ENCODE assay signal across 8 cellular contexts in genomic region chr5:142145106-142145900, GRCh38. TPM values are rescaled to one million over a fixed set of nuclear protein-coding genes. Genes with fewer than 3 reads are reported as not detected.
DNase-seq lines count a peak whose midpoint lies in the region; ATAC-seq and TF ChIP-seq lines count a peak whose summit lies in the region.

No MANE protein-coding gene starts in this region.

- H3K4me3 Mint-ChIP-seq in endodermal cell = no peak overlapping the region
- no peak overlapping the region for H3K4me3 Mint-ChIP-seq in stimulated activated memory B cell treated with anti-CD40 and anti-IgM and Interleukin-4, amounts not matched to agents 10 μg/mL and 1 μg/mL and 100 μg/mL, for 72 hours

- H3K9me3 Mint-ChIP-seq in endodermal cell = peaks cover 9% of the 10 kb centered on the region
- no peaks in the 10 kb centered on the region for H3K9me3 Mint-ChIP-seq in stimulated activated memory B cell treated with anti-CD40 and anti-IgM and Interleukin-4, amounts not matched to agents 10 μg/mL and 1 μg/mL and 100 μg/mL, for 72 hours

- peak; percentile 58 for DNase-seq in activated gamma-delta T cell treated with Interleukin-2 at 50 U/mL for 16 hours
- no peak for DNase-seq in activated gamma-delta T cell (lab: John Stamatoyannopoulos, UW)
- peak; percentile 65 for DNase-seq in NCI-H460 (ENCODE audit: extremely low read depth, low read depth)
- peak; percentile 63 to 65 for DNase-seq in activated CD4-positive, alpha-beta T cell treated with anti-CD3 and anti-CD28 coated beads, Interleukin-2, amount 50 U/mL, for 4 hours
- DNase-seq in endodermal cell = peak; percentile 86
- peak; percentile 24 for DNase-seq in middle frontal gyrus (ENCODE audit: extremely low spot score, low spot score)

- 83 to 91% methylated on average over 4 of the region's 4 CpGs for WGBS in endodermal cell (ENCODE audit: insufficient coverage in 1 of 2, insufficient read length in 1 of 2), 2 experiments

- no peaks in the 10 kb centered on the region for H3K27me3 Mint-ChIP-seq in endodermal cell (ENCODE audit: insufficient read depth)
- no peaks in the 10 kb centered on the region for H3K27me3 Mint-ChIP-seq in stimulated activated memory B cell treated with anti-CD40 and anti-IgM and Interleukin-4, amounts not matched to agents 10 μg/mL and 1 μg/mL and 100 μg/mL, for 72 hours

- H3K9ac ChIP-seq in endodermal cell (ENCODE audit: extremely low read depth, low read length, poor library complexity, severe bottlenecking) = no peak overlapping the region

- no peak overlapping the region for H3K27ac Mint-ChIP-seq in endodermal cell
- H3K27ac Mint-ChIP-seq in stimulated activated memory B cell treated with anti-CD40 and anti-IgM and Interleukin-4, amounts not matched to agents 10 μg/mL and 1 μg/mL and 100 μg/mL, for 72 hours = no peak overlapping the region

- H3K4me3 ChIP-seq in endodermal cell (ENCODE audit: low read length) = no peak overlapping the region

- peak; percentile 88 for ATAC-seq in HG02938 (IDR thresholded peaks at IDR 0.05; ENCODE audit: unreplicated experiment)
- peak; percentile 64 for ATAC-seq in stimulated activated memory B cell treated with anti-CD40 and anti-IgM and Interleukin-4, amounts not matched to agents 10 μg/mL and 1 μg/mL and 100 μg/mL, for 72 hours

- peaks cover 23% of the 10 kb centered on the region for H3K9me3 ChIP-seq in endodermal cell (ENCODE audit: control insufficient read depth, low read length)

- H3K27me3 ChIP-seq in endodermal cell (ENCODE audit: control insufficient read depth, insufficient read depth, low read length, poor library complexity, severe bottlenecking) = no peaks in the 10 kb centered on the region

- H3K27ac ChIP-seq in endodermal cell (ENCODE audit: low read depth, low read length) = no peak overlapping the region

- peaks cover 86% of the 10 kb centered on the region for H3K36me3 ChIP-seq in endodermal cell (ENCODE audit: control insufficient read depth, insufficient read depth, low read length)

- peak; percentile 89 for TF ChIP-seq CTCF in endodermal cell (conservative IDR thresholded peaks at IDR 0.05)

- peaks cover 44% of the 10 kb centered on the region for H3K36me3 Mint-ChIP-seq in endodermal cell (ENCODE audit: low read depth)
- peaks cover 15% of the 10 kb centered on the region for H3K36me3 Mint-ChIP-seq in stimulated activated memory B cell treated with anti-CD40 and anti-IgM and Interleukin-4, amounts not matched to agents 10 μg/mL and 1 μg/mL and 100 μg/mL, for 72 hours

- no peaks in the 10 kb centered on the region for H3K4me1 Mint-ChIP-seq in endodermal cell
- no peaks in the 10 kb centered on the region for H3K4me1 Mint-ChIP-seq in stimulated activated memory B cell treated with anti-CD40 and anti-IgM and Interleukin-4, amounts not matched to agents 10 μg/mL and 1 μg/mL and 100 μg/mL, for 72 hours

- H3K4me1 ChIP-seq in endodermal cell (ENCODE audit: control insufficient read depth, insufficient read depth, low read length) = no peaks in the 10 kb centered on the region

RNA-seq across cellular contexts. Expression of gene NDFIP1, which starts 36.7 kb away (rescaled TPM):
- total RNA-seq in NCI-H460 (2014; rRNA removed; shearing (Covaris generic)) = 67.8 and 74.8 TPM in 2 replicates
- 48.1 and 49.1 TPM in 2 replicates for polyA plus RNA-seq in NCI-H460 (2014; cell fraction: nucleus; rRNA removed)
- total RNA-seq in endodermal cell = 10 to 100 TPM; 46.2 to 49.0 TPM
- polyA plus RNA-seq in endodermal cell (2013, experiment 1 of 2) = 58.5 TPM
- 56.3 TPM for polyA plus RNA-seq in endodermal cell (2013, experiment 2 of 2)
